ENCODE assay signal across 1 cellular context in the genomic region with DNA sequence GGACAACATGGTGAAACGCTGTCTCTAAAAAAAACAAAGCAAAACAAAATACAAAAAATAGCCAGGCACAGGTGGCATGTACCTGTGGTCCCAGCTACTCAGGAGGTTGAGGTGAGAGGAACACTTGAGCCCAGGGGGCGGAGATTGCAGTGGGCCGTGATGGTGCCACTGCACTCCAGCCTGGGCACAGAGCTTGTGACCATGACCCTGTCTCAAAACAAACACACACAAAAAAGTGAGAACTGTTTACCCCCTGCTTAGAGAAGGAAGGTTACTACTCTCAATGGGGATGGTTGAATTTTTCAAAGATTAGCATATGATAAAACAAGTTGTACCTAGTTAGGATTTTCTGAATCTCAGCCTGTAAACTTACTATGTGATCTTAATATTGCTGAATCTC.
TF ChIP-seq lines count a peak whose summit lies in the region.

No MANE protein-coding gene starts in this region.

TF ChIP-seq in HepG2, 621 proteins besides CTCF, POLR2A, EP300 and RAD21 (continued from another document):
- TF ChIP-seq, protein P1, sequence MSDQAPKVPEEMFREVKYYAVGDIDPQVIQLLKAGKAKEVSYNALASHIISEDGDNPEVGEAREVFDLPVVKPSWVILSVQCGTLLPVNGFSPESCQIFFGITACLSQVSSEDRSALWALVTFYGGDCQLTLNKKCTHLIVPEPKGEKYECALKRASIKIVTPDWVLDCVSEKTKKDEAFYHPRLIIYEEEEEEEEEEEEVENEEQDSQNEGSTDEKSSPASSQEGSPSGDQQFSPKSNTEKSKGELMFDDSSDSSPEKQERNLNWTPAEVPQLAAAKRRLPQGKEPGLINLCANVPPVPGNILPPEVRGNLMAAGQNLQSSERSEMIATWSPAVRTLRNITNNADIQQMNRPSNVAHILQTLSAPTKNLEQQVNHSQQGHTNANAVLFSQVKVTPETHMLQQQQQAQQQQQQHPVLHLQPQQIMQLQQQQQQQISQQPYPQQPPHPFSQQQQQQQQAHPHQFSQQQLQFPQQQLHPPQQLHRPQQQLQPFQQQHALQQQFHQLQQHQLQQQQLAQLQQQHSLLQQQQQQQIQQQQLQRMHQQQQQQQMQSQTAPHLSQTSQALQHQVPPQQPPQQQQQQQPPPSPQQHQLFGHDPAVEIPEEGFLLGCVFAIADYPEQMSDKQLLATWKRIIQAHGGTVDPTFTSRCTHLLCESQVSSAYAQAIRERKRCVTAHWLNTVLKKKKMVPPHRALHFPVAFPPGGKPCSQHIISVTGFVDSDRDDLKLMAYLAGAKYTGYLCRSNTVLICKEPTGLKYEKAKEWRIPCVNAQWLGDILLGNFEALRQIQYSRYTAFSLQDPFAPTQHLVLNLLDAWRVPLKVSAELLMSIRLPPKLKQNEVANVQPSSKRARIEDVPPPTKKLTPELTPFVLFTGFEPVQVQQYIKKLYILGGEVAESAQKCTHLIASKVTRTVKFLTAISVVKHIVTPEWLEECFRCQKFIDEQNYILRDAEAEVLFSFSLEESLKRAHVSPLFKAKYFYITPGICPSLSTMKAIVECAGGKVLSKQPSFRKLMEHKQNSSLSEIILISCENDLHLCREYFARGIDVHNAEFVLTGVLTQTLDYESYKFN (CRISPR knock-in tag; conservative IDR thresholded peaks at IDR 0.05) = peak; percentile 31; the same call in 1 of the 2 replicates
- TF ChIP-seq, protein P2, sequence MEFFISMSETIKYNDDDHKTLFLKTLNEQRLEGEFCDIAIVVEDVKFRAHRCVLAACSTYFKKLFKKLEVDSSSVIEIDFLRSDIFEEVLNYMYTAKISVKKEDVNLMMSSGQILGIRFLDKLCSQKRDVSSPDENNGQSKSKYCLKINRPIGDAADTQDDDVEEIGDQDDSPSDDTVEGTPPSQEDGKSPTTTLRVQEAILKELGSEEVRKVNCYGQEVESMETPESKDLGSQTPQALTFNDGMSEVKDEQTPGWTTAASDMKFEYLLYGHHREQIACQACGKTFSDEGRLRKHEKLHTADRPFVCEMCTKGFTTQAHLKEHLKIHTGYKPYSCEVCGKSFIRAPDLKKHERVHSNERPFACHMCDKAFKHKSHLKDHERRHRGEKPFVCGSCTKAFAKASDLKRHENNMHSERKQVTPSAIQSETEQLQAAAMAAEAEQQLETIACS (CRISPR knock-in tag; IDR thresholded peaks at IDR 0.05) = no peak
- TF ChIP-seq NR2F6 (IDR thresholded peaks at IDR 0.05) (no peak), NR2F6 (CRISPR knock-in tag; IDR thresholded peaks at IDR 0.05) (0 out of 2 replicates have a peak, but pooled peaks have one; percentile 36)
